In genomic region chrX:14496674-14497073, GRCh38 we compare ENCODE assay signal across 9 cellular contexts.
DNase-seq lines count a peak whose midpoint lies in the region; ATAC-seq and TF ChIP-seq lines count a peak whose summit lies in the region.
"Had no signal": no experiment of that assay in that cellular context is flagged by ENCODE, and none has a peak within 500 bp of the region (broad histone marks: within the 10 kb centered on the region; RNA-seq: fewer than 3 reads in every experiment).

No MANE protein-coding gene starts in this region.

- H3K27me3 Mint-ChIP-seq in activated naive CD4-positive, alpha-beta T cell treated with anti-CD3 and anti-CD28 coated beads, Interleukin-2, amount 50 U/mL, for 24 hours: no peaks in the 10 kb centered on the region
- peaks cover 0 to 5% of the 10 kb centered on the region in 2 donors for H3K27me3 Mint-ChIP-seq in stimulated activated naive B cell treated with anti-CD40 and anti-IgM and Interleukin-4, amounts not matched to agents 10 μg/mL and 1 μg/mL and 100 μg/mL, for 72 hours

- peaks cover 24% of the 10 kb centered on the region for H3K4me1 Mint-ChIP-seq in activated naive CD4-positive, alpha-beta T cell treated with anti-CD3 and anti-CD28 coated beads, Interleukin-2, amount 50 U/mL, for 24 hours
- H3K4me1 Mint-ChIP-seq in stimulated activated naive B cell treated with anti-CD40 and anti-IgM and Interleukin-4, amounts not matched to agents 10 μg/mL and 1 μg/mL and 100 μg/mL, for 72 hours: peaks cover 6 to 8% of the 10 kb centered on the region in 2 donors

- H3K9me3 ChIP-seq in tibial artery: no peaks in the 10 kb centered on the region

- H3K4me3 Mint-ChIP-seq in activated naive CD4-positive, alpha-beta T cell treated with anti-CD3 and anti-CD28 coated beads, Interleukin-2, amount 50 U/mL, for 24 hours: peak overlapping the region; percentile 81
- peak overlapping the region in 1 of 2 donors; percentile 55 for H3K4me3 Mint-ChIP-seq in stimulated activated naive B cell treated with anti-CD40 and anti-IgM and Interleukin-4, amounts not matched to agents 10 μg/mL and 1 μg/mL and 100 μg/mL, for 72 hours

- H3K4me3 ChIP-seq in coronary artery (peak overlapping the region; percentile 64), tibial artery (peak overlapping the region; percentile 30 to 36)

- H3K36me3 Mint-ChIP-seq in activated naive CD4-positive, alpha-beta T cell treated with anti-CD3 and anti-CD28 coated beads, Interleukin-2, amount 50 U/mL, for 24 hours: no peaks in the 10 kb centered on the region
- no peaks in the 10 kb centered on the region for H3K36me3 Mint-ChIP-seq in stimulated activated naive B cell treated with anti-CD40 and anti-IgM and Interleukin-4, amounts not matched to agents 10 μg/mL and 1 μg/mL and 100 μg/mL, for 72 hours

- DNase-seq in activated naive CD4-positive, alpha-beta T cell (lab: John Stamatoyannopoulos, UW): no peak
- DNase-seq in coronary artery (ENCODE audit: low spot score) (no peak), tibial artery (no peak), NCI-H128 (lab: John Stamatoyannopoulos, UW; ENCODE audit: unreplicated experiment) (no peak)
- no peak for DNase-seq in stimulated activated naive B cell treated with anti-CD40 and anti-IgM and Interleukin-4, amounts not matched to agents 10 μg/mL and 1 μg/mL and 100 μg/mL, for 72 hours
- DNase-seq: activated CD4-positive, alpha-beta T cell treated with anti-CD3 and anti-CD28 coated beads for 4 hours had no signal

- no peaks in the 10 kb centered on the region for H3K9me3 Mint-ChIP-seq in activated naive CD4-positive, alpha-beta T cell treated with anti-CD3 and anti-CD28 coated beads, Interleukin-2, amount 50 U/mL, for 24 hours
- no peaks in the 10 kb centered on the region for H3K9me3 Mint-ChIP-seq in stimulated activated naive B cell treated with anti-CD40 and anti-IgM and Interleukin-4, amounts not matched to agents 10 μg/mL and 1 μg/mL and 100 μg/mL, for 72 hours

- intact Hi-C loops in tibial artery (cut with DNase I; ENCODE audit: low total_unique reads): no loop called here

- peaks cover 0 to 3% (median 0%) of the 10 kb centered on the region in 4 donors for H3K4me1 ChIP-seq in tibial artery

- H3K27me3 ChIP-seq in tibial artery: no peaks in the 10 kb centered on the region

- H3K27ac Mint-ChIP-seq in activated naive CD4-positive, alpha-beta T cell treated with anti-CD3 and anti-CD28 coated beads, Interleukin-2, amount 50 U/mL, for 24 hours: peak overlapping the region; percentile 92
- H3K27ac Mint-ChIP-seq in stimulated activated naive B cell treated with anti-CD40 and anti-IgM and Interleukin-4, amounts not matched to agents 10 μg/mL and 1 μg/mL and 100 μg/mL, for 72 hours: no peak overlapping the region

- peak overlapping the region in 1 of 2 donors; percentile 62 for H3K27ac ChIP-seq in coronary artery
- peak overlapping the region; percentile 22 to 58 for H3K27ac ChIP-seq in tibial artery

- TF ChIP-seq CTCF in coronary artery (IDR thresholded peaks at IDR 0.05) (no peak), tibial artery (IDR thresholded peaks at IDR 0.05) (no peak)

- no peaks in the 10 kb centered on the region for H3K36me3 ChIP-seq in tibial artery

- ATAC-seq in HG03095 (IDR thresholded peaks at IDR 0.05; ENCODE audit: unreplicated experiment) (peak; percentile 23), GM21717 (IDR thresholded peaks at IDR 0.05; ENCODE audit: unreplicated experiment) (no peak)
- ATAC-seq in stimulated activated naive B cell treated with anti-CD40 and anti-IgM and Interleukin-4, amounts not matched to agents 10 μg/mL and 1 μg/mL and 100 μg/mL, for 72 hours (replicated peaks): no peak
